19 cellular contexts compared by ENCODE assay signal in the genomic region with DNA sequence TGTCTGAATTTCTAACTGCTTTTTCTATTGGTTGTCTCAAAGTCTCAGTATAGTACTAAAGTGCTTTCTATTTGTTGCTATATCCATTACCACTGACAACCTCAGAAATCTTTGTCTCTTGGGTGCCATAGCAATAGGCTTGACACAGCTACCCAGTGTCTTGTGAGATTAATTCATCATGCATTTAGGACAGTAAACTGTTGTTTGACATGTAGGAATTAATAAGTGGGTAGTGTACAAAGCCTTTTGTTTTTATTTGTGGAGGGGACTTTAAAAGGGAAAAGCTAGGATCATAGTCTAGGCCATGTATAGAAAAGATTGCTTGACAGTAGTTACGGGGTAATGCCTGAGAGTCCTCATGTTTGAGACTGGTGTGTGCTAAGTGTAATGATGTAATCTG.
DNase-seq lines count a peak whose midpoint lies in the region; ATAC-seq, FAIRE-seq and TF ChIP-seq lines count a peak whose summit lies in the region.
"Had no signal": no experiment of that assay in that cellular context is flagged by ENCODE, and none has a peak within 500 bp of the region (broad histone marks: within the 10 kb centered on the region; RNA-seq: fewer than 3 reads in every experiment).

No MANE protein-coding gene starts in this region.

- CTCF ChIA-PET in A549 (lab: Yijun Ruan, JAX) = interaction anchor here (2.1 to 3.4 kb wide), 4 partner anchors 79 to 318 kb away, joined by 8 to 21 read pairs (median 16); a partner anchor contains a TSS

- H3K27ac ChIP-seq in A549 = peak overlapping the region; percentile 4 to 56; a peak in 3 of 6 replicates
- H3K27ac ChIP-seq in hepatocyte = no peak overlapping the region
- H3K27ac ChIP-seq: Peyer's patch had no signal

- ATAC-seq in A549 = no peak
- ATAC-seq: CD8-positive, alpha-beta T cell had no signal

- H3K36me3 ChIP-seq in hepatocyte (replicated peaks; ENCODE audit: insufficient read depth, low read depth) = no peaks in the 10 kb centered on the region
- H3K36me3 ChIP-seq: BE2C, Peyer's patch had no signal

- no peaks in the 10 kb centered on the region for H3K27me3 ChIP-seq in hepatocyte
- H3K27me3 ChIP-seq: Peyer's patch had no signal

- FAIRE-seq in A549 (lab: Jason Lieb, UNC) (no peak), GM19239 (lab: Jason Lieb, UNC) (peak; percentile 42)

- H4K20me1 ChIP-seq in hepatocyte (ENCODE audit: insufficient read depth, poor library complexity, severe bottlenecking) = no peaks in the 10 kb centered on the region

- H3K79me2 ChIP-seq in hepatocyte = no peaks in the 10 kb centered on the region

- WGBS in A549 (ENCODE audit: missing lambda C conversion rate) = 94% methylated on average over 1 of the region's 1 CpG
- WGBS in hepatocyte (ENCODE audit: low lambda C conversion rate, missing lambda C conversion rate) = 96% methylated on average over 1 of the region's 1 CpG

- H3K9me3 ChIP-seq in A549 (no peaks in the 10 kb centered on the region), hepatocyte (ENCODE audit: low read depth) (no peaks in the 10 kb centered on the region)
- H3K9me3 ChIP-seq: BE2C, Peyer's patch had no signal

- TF ChIP-seq CTCF in A549 (IDR thresholded peaks at IDR 0.05) = no peak
- TF ChIP-seq CTCF in hepatocyte (IDR thresholded peaks at IDR 0.05; ENCODE audit: poor library complexity) = no peak

- POLR2A ChIA-PET in A549 (lab: Yijun Ruan, JAX) = no interaction called here

- DNase-seq in A549 (ENCODE audit: low read depth in 1 of 2, low spot score in 1 of 2) (no peak), GM19239 (ENCODE audit: insufficient read length, low spot score) (no peak), foreskin melanocyte (peak; percentile 82), pons (ENCODE audit: low spot score) (peak; percentile 83), retina (no peak), COR-L47 (lab: John Stamatoyannopoulos, UW) (no peak), hepatocyte (ENCODE audit: low spot score) (no peak)
- DNase-seq: BE2C; CD8-positive, alpha-beta T cell; DMS 273 treated with DMSO at 0.1 percent for 48 hours; EL; H7; MM.1S; NCI-H1105 treated with DMSO at 0.1 percent for 48 hours; NCI-H2029; NCI-H345; NCI-H526 treated with DMSO at 0.1 percent for 48 hours; Peyer's patch; SHP77 had no signal

- H3K4me3 ChIP-seq in A549 (no peak overlapping the region), hepatocyte (no peak overlapping the region)
- H3K4me3 ChIP-seq: Peyer's patch had no signal

- TF ChIP-seq RAD21 in A549 (conservative IDR thresholded peaks at IDR 0.05 in 1 of 2, IDR thresholded peaks at IDR 0.05 in 1 of 2) = no peak

- no peak for TF ChIP-seq POLR2A in A549 (IDR thresholded peaks at IDR 0.05; ENCODE audit: low read length)

- TF ChIP-seq EP300 in A549 (IDR thresholded peaks at IDR 0.05) = no peak

- no peaks in the 10 kb centered on the region for H3K9me2 ChIP-seq in hepatocyte (replicated peaks; ENCODE audit: insufficient read depth)

- H2AFZ ChIP-seq in hepatocyte = no peak overlapping the region

- H3K4me1 ChIP-seq in A549 = peaks cover 23% of the 10 kb centered on the region
- H3K4me1 ChIP-seq in hepatocyte (ENCODE audit: insufficient read depth) = peaks cover 6% of the 10 kb centered on the region
- H3K4me1 ChIP-seq: BE2C had no signal

- H3K4me2 ChIP-seq in A549 (no peak overlapping the region), hepatocyte (no peak overlapping the region)

TF ChIP-seq in A549, 52 proteins besides CTCF, POLR2A, EP300 and RAD21:
- TF ChIP-seq, protein P1, sequence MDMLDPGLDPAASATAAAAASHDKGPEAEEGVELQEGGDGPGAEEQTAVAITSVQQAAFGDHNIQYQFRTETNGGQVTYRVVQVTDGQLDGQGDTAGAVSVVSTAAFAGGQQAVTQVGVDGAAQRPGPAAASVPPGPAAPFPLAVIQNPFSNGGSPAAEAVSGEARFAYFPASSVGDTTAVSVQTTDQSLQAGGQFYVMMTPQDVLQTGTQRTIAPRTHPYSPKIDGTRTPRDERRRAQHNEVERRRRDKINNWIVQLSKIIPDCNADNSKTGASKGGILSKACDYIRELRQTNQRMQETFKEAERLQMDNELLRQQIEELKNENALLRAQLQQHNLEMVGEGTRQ (IDR thresholded peaks at IDR 0.05) = no peak
- TF ChIP-seq HOXB13 (CRISPR knock-in tag; IDR thresholded peaks at IDR 0.05; ENCODE audit: low read depth) = no peak
- TF ChIP-seq TP53 (CRISPR knock-in tag; IDR thresholded peaks at IDR 0.05) = no peak
- TF ChIP-seq NR3C1 (IDR thresholded peaks at IDR 0.05) = no peak

Comparison
In these comparisons a context has a peak if more than half of its experiments do, and no peak if none do; other contexts are left out.
1. DNase-seq: peak in foreskin melanocyte (single experiment) and pons (single experiment); none in A549 (0 of 2), GM19239 (single experiment), retina (single experiment), COR-L47 (single experiment) and hepatocyte (single experiment).